In the genomic region with DNA sequence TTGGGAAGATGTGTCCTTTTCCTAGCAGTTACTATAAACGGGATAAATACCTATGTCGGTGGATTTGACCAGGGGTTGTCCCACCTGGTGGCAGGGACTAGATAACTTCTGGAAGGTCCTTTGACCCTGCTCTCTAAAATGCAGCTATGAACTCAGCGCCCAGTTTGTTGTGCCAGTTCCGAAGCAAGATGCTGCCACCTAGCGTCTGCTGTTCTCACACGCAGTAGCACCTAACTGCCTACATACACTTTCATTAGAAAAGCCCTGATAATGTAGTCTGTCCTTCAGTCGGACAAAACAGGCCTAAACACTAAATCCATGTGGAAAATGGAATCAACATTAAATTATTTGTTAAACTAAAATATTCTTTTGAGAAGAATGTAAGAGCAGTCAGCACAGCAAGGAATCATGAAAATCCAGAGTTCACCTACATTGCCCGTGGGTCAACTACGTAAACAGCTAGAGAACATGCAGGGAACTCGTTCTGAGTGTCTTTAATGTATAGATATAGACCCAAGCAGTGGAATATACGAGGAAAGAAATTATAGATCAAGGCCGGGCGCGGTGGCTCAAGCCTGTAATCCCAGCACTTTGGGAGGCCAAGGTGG, we compare ENCODE assay signal across 8 cellular contexts. TPM values are rescaled to one million over a fixed set of nuclear protein-coding genes. Genes with fewer than 3 reads are reported as not detected.
DNase-seq lines count a peak whose midpoint lies in the region; ATAC-seq and TF ChIP-seq lines count a peak whose summit lies in the region.

No MANE protein-coding gene starts in this region.

- no peak overlapping the region for H3K4me2 ChIP-seq in DND-41 (ENCODE audit: insufficient read depth, low read length)

- H3K79me2 ChIP-seq in DND-41 (ENCODE audit: insufficient read depth, low read length): no peaks in the 10 kb centered on the region

- H4K20me1 ChIP-seq in DND-41 (ENCODE audit: insufficient read depth, low read length): no peaks in the 10 kb centered on the region

- H3K4me3 ChIP-seq in DND-41 (ENCODE audit: low read depth in 1 of 2, low read length in 2 of 2): no peak overlapping the region
- H3K4me3 ChIP-seq in Jurkat, Clone E6-1 (ENCODE audit: low read length): no peak overlapping the region

- no peak overlapping the region for H3K27ac Mint-ChIP-seq in nephron
- H3K27ac Mint-ChIP-seq in stimulated activated naive B cell treated with anti-CD40 and anti-IgM and Interleukin-4, amounts not matched to agents 10 μg/mL and 1 μg/mL and 100 μg/mL, for 72 hours: no peak overlapping the region

- H3K27ac ChIP-seq in DND-41 (ENCODE audit: low read length): no peak overlapping the region

- peak; percentile 95 for ATAC-seq in DND-41 (ENCODE audit: insufficient read depth, low read depth)
- peak; percentile 91 to 93 for ATAC-seq in stimulated activated naive B cell treated with anti-CD40 and anti-IgM and Interleukin-4, amounts not matched to agents 10 μg/mL and 1 μg/mL and 100 μg/mL, for 72 hours (replicated peaks)
- ATAC-seq in HG03571 (IDR thresholded peaks at IDR 0.05; ENCODE audit: unreplicated experiment): no peak

- no peaks in the 10 kb centered on the region for H3K9me3 Mint-ChIP-seq in nephron
- H3K9me3 Mint-ChIP-seq in stimulated activated naive B cell treated with anti-CD40 and anti-IgM and Interleukin-4, amounts not matched to agents 10 μg/mL and 1 μg/mL and 100 μg/mL, for 72 hours: no peaks in the 10 kb centered on the region

- H3K4me3 Mint-ChIP-seq in nephron: no peak overlapping the region
- H3K4me3 Mint-ChIP-seq in stimulated activated naive B cell treated with anti-CD40 and anti-IgM and Interleukin-4, amounts not matched to agents 10 μg/mL and 1 μg/mL and 100 μg/mL, for 72 hours: no peak overlapping the region

- H3K9ac ChIP-seq in DND-41 (ENCODE audit: low read depth, low read length): no peak overlapping the region

- no peaks in the 10 kb centered on the region for H3K9me3 ChIP-seq in DND-41 (ENCODE audit: insufficient read depth, low read length, severe bottlenecking)

- H3K27me3 ChIP-seq in DND-41 (ENCODE audit: insufficient read depth, low read length, poor library complexity): no peaks in the 10 kb centered on the region

- no peak overlapping the region for H2AFZ ChIP-seq in DND-41 (ENCODE audit: low read depth, low read length)

- peak; percentile 71 for DNase-seq in DND-41
- peak; percentile 74 for DNase-seq in Jurkat, Clone E6-1 (ENCODE audit: low read depth, low spot score)
- DNase-seq in OCI-M2 (lab: John Stamatoyannopoulos, UW; ENCODE audit: unreplicated experiment): peak; percentile 16
- DNase-seq in activated T-cell treated with anti-CD3 and anti-CD28 coated beads for 24 hours (ENCODE audit: low read depth): peak; percentile 62
- DNase-seq in fibroblast of gingiva (ENCODE audit: low read depth): peak; percentile 69
- peak; percentile 51 for DNase-seq in stimulated activated naive B cell treated with anti-CD40 and anti-IgM and Interleukin-4, amounts not matched to agents 10 μg/mL and 1 μg/mL and 100 μg/mL, for 72 hours

- no peaks in the 10 kb centered on the region for H3K36me3 ChIP-seq in DND-41 (ENCODE audit: insufficient read depth, low read length)

- TF ChIP-seq CTCF in DND-41 (IDR thresholded peaks at IDR 0.05; ENCODE audit: borderline replicate concordance, extremely low read depth, low read length, poor library complexity, severe bottlenecking) (peak; percentile 96), nephron (IDR thresholded peaks at IDR 0.05; ENCODE audit: unreplicated experiment in 3 of 3) (peak; percentile 79 to 85 (median 83))

- H3K4me1 ChIP-seq in DND-41 (ENCODE audit: insufficient read depth, low read length): no peaks in the 10 kb centered on the region

- peaks cover 16% of the 10 kb centered on the region for H3K4me1 Mint-ChIP-seq in nephron
- peaks cover 0 to 7% of the 10 kb centered on the region in 2 donors for H3K4me1 Mint-ChIP-seq in stimulated activated naive B cell treated with anti-CD40 and anti-IgM and Interleukin-4, amounts not matched to agents 10 μg/mL and 1 μg/mL and 100 μg/mL, for 72 hours

- H3K36me3 Mint-ChIP-seq in nephron (ENCODE audit: low read depth): peaks cover 11% of the 10 kb centered on the region
- H3K36me3 Mint-ChIP-seq in stimulated activated naive B cell treated with anti-CD40 and anti-IgM and Interleukin-4, amounts not matched to agents 10 μg/mL and 1 μg/mL and 100 μg/mL, for 72 hours: peaks cover 8 to 11% of the 10 kb centered on the region in 2 donors

- H3K27me3 Mint-ChIP-seq in nephron (ENCODE audit: low read depth): no peaks in the 10 kb centered on the region
- H3K27me3 Mint-ChIP-seq in stimulated activated naive B cell treated with anti-CD40 and anti-IgM and Interleukin-4, amounts not matched to agents 10 μg/mL and 1 μg/mL and 100 μg/mL, for 72 hours: no peaks in the 10 kb centered on the region

RNA-seq across cellular contexts. Expression of a gene that starts 51.1 kb away (rescaled TPM):
- 12.3 TPM for polyA plus RNA-seq in Jurkat, Clone E6-1 (2012; ENCODE audit: insufficient read depth, insufficient read length)

Comparison
In these comparisons a context has a peak if more than half of its experiments do, and no peak if none do; other contexts are left out.
1. DNase-seq: peak in every context shown above with its lines; median percentile 74 in Jurkat, Clone E6-1; 71 in DND-41; 69 in fibroblast of gingiva; 62 in activated T-cell treated with anti-CD3 and anti-CD28 coated beads for 24 hours; 51 in stimulated activated naive B cell treated with anti-CD40 and anti-IgM and Interleukin-4, amounts not matched to agents 10 μg/mL and 1 μg/mL and 100 μg/mL, for 72 hours; 16 in OCI-M2.